In genomic region chr7:88104732-88105131, GRCh38 we compare ENCODE assay signal across 21 cellular contexts.
"Had no signal": no experiment of that assay in that cellular context is flagged by ENCODE, and none has a peak within 500 bp of the region (broad histone marks: within the 10 kb centered on the region; RNA-seq: fewer than 3 reads in every experiment).

No MANE protein-coding gene starts in this region.

- ATAC-seq: gastrocnemius medialis; left cardiac atrium; lower lobe of right lung; stimulated activated memory B cell treated with anti-CD40 and anti-IgM and Interleukin-4, amounts not matched to agents 10 μg/mL and 1 μg/mL and 100 μg/mL, for 72 hours had no signal

- DNase-seq: effector memory CD4-positive, alpha-beta T cell; gastrocnemius medialis; glutamatergic neuron; immature natural killer cell; kidney; left cardiac atrium; left ventricle myocardium inferior; lower lobe of right lung; mesendoderm; naive B cell; occipital lobe; retina; right lobe of liver; spleen; stimulated activated CD4-positive, alpha-beta T cell treated with anti-CD3 and anti-CD28 coated beads, Interleukin-15, amount 100 ng/mL, for 24 hours; stimulated activated CD4-positive, alpha-beta T cell treated with anti-CD3 and anti-CD28 coated beads, Interleukin-1b, Interleukin-23, amount 100 ng/mL, for 48 hours; stimulated activated CD4-positive, alpha-beta T cell treated with anti-CD3 and anti-CD28 coated beads, Interleukin-4, amount 100 ng/mL, for 24 hours; tibial artery; upper lobe of left lung; uterus had no signal
